In genomic region chr1:151189638-151190445, GRCh38 we compare ENCODE assay signal across 8 cellular contexts. TPM values are rescaled to one million over a fixed set of nuclear protein-coding genes. Genes with fewer than 3 reads are reported as not detected.
DNase-seq lines count a peak whose midpoint lies in the region; ATAC-seq, FAIRE-seq and TF ChIP-seq lines count a peak whose summit lies in the region.

TSS of gene VPS72 (minus strand) at chr1:151190197. CDS start at chr1:151190121, 76 bp downstream.

- peaks cover 2% of the 10 kb centered on the region for H3K27me3 Mint-ChIP-seq in IgD-negative memory B cell

- no peaks in the 10 kb centered on the region for H3K9me3 Mint-ChIP-seq in IgD-negative memory B cell

- peak; percentile 79 for ATAC-seq in GM21526 (IDR thresholded peaks at IDR 0.05; ENCODE audit: low FRiP score, unreplicated experiment)

- peak within 1 kb of the TSS; percentile 76 for H3K4me3 ChIP-seq in mononuclear cell (ENCODE audit: low read length)

- H3K4me1 Mint-ChIP-seq in IgD-negative memory B cell, result peaks cover 18 to 29% (median 27%) of the 10 kb centered on the region in 3 donors

- FAIRE-seq in D721Med (lab: Jason Lieb, UNC), result no peak

- DNase-seq in D721Med (ENCODE audit: insufficient read length, low spot score) (peak; percentile 92), OCI-M1 (lab: John Stamatoyannopoulos, UW) (peak; percentile 96), activated T-cell treated with anti-CD3 and anti-CD28 coated beads for 1 hour (ENCODE audit: low read depth) (peak; percentile 76), epidermal melanocyte (ENCODE audit: insufficient read length, low spot score) (peak; percentile 87)
- DNase-seq in stimulated activated CD8-positive, alpha-beta memory T cell treated with anti-CD3 and anti-CD28 coated beads, Interleukin-4, amount 100 ng/mL, for 1 hour (ENCODE audit: low read depth in 2 of 2, low spot score in 1 of 2), result peak; percentile 56 to 69

- H3K4me3 Mint-ChIP-seq in IgD-negative memory B cell, result peak within 1 kb of the TSS; percentile 98 to 100 (median 100)

- H3K9me3 ChIP-seq in mononuclear cell (ENCODE audit: low read depth, low read length), result no peaks in the 10 kb centered on the region

- H3K36me3 Mint-ChIP-seq in IgD-negative memory B cell, result peaks cover 3% of the 10 kb centered on the region

- H3K27me3 ChIP-seq in mononuclear cell (ENCODE audit: insufficient read depth, low read length), result no peaks in the 10 kb centered on the region

- H3K4me1 ChIP-seq in mononuclear cell (ENCODE audit: insufficient read depth, low read length), result peaks cover 24% of the 10 kb centered on the region

- no peak for TF ChIP-seq CTCF in D721Med (IDR thresholded peaks at IDR 0.05; ENCODE audit: insufficient read depth, missing control alignments)

- peak within 1 kb of the TSS; percentile 97 to 99 (median 98) for H3K27ac Mint-ChIP-seq in IgD-negative memory B cell

RNA-seq across cellular contexts. Expression of gene VPS72, which starts in this region (rescaled TPM):
- 81.0 TPM for polyA plus RNA-seq in IgD-negative memory B cell
- 9.9 TPM for total RNA-seq in mononuclear cell

Comparison
In these comparisons a context has a peak if more than half of its experiments do, and no peak if none do; other contexts are left out.
1. Peak in every context shown above with its lines: DNase-seq, ATAC-seq and H3K4me3 ChIP-seq.